8 cellular contexts compared by ENCODE assay signal in the genomic region with DNA sequence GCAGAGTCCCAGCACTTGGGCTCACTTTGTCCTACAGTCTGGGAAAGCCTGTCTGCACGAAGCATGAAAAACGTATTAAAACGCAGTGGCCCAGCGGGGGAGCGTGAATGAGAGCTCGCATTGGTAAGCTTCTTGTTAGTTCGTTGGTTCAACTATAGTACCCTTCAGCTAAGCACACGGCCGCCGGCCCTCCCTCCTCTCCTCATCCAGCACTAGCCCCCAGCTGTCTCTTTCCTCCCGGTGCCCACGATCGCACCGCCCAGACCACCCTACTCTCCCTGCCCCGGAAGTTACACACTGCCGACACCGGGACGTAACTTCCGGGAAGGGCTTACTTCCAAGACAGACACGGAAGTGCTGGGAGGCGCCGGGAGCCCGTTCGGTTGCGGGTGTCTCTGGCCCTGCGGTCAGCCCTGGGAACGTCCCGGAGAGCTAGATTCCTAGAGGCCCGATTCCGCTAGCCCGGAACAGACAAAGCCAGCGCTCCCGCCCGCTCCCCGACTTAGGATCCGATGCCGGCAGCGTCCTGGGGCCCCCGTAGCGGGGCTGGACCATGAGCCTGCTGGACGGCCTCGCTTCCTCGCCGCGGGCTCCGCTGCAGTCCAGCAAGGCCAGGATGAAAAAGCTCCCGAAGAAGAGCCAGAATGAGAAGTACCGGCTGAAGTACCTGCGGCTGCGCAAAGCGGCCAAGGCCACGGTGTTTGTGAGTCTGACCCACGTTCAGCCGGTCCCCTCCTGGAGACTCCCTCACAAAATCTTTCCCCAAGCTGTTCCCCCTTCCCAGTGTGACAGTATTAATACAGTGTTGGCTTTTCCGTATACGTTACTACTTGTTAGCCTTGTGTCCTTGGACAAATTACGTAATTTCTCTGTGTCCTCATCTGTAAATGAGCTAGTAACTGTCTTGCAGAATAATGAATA. TPM values are rescaled to one million over a fixed set of nuclear protein-coding genes. Genes with fewer than 3 reads are reported as not detected.
DNase-seq lines count a peak whose midpoint lies in the region; ATAC-seq and TF ChIP-seq lines count a peak whose summit lies in the region.

A gene with protein sequence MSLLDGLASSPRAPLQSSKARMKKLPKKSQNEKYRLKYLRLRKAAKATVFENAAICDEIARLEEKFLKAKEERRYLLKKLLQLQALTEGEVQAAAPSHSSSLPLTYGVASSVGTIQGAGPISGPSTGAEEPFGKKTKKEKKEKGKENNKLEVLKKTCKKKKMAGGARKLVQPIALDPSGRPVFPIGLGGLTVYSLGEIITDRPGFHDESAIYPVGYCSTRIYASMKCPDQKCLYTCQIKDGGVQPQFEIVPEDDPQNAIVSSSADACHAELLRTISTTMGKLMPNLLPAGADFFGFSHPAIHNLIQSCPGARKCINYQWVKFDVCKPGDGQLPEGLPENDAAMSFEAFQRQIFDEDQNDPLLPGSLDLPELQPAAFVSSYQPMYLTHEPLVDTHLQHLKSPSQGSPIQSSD (plus strand): TSS at position 334 of the 921 bp plus-strand sequence. CDS start 220 bp downstream, at position 554.

- H3K9me3 Mint-ChIP-seq in T-helper 1 cell treated with Interleukin-12 subunit alpha and Interleukin-12 subunit beta and Interleukin-4 antibody, amounts not matched to agents 30 μg/mL and 1 μg/mL, for 36 hours: no peaks in the 10 kb centered on the region
- H3K9me3 Mint-ChIP-seq in progenitor cell of endocrine pancreas (ENCODE audit: low read depth): no peaks in the 10 kb centered on the region

- H3K27ac Mint-ChIP-seq in T-helper 1 cell treated with Interleukin-12 subunit alpha and Interleukin-12 subunit beta and Interleukin-4 antibody, amounts not matched to agents 30 μg/mL and 1 μg/mL, for 36 hours: peak within 1 kb of the TSS; percentile 93
- peak within 1 kb of the TSS; percentile 97 for H3K27ac Mint-ChIP-seq in progenitor cell of endocrine pancreas

- peaks cover 24% of the 10 kb centered on the region for H3K36me3 Mint-ChIP-seq in T-helper 1 cell treated with Interleukin-12 subunit alpha and Interleukin-12 subunit beta and Interleukin-4 antibody, amounts not matched to agents 30 μg/mL and 1 μg/mL, for 36 hours (ENCODE audit: low read depth)
- H3K36me3 Mint-ChIP-seq in progenitor cell of endocrine pancreas (ENCODE audit: insufficient read depth): peaks cover 9% of the 10 kb centered on the region

- TF ChIP-seq CTCF in GM13977 (IDR thresholded peaks at IDR 0.05; ENCODE audit: extremely low read depth, insufficient read depth, missing control alignments) (no peak), progenitor cell of endocrine pancreas (IDR thresholded peaks at IDR 0.05; ENCODE audit: unreplicated experiment) (no peak), upper lobe of right lung (IDR thresholded peaks at IDR 0.05) (no peak)

- H3K9me3 ChIP-seq in upper lobe of right lung: no peaks in the 10 kb centered on the region

- peak within 1 kb of the TSS; percentile 96 for H3K27ac ChIP-seq in upper lobe of right lung

- DNase-seq in GM13977 (ENCODE audit: low spot score) (peak; percentile 88), NCI-H1694 (lab: John Stamatoyannopoulos, UW) (peak; percentile 43), amniotic stem cell (lab: John Stamatoyannopoulos, UW) (peak; percentile 71), left cardiac atrium (peak; percentile 93), progenitor cell of endocrine pancreas (ENCODE audit: low spot score, unreplicated experiment) (peak; percentile 57), upper lobe of right lung (peak; percentile 94)

- peaks cover 29% of the 10 kb centered on the region for H3K36me3 ChIP-seq in upper lobe of right lung

- peak within 1 kb of the TSS; percentile 92 for H3K4me3 ChIP-seq in upper lobe of right lung

- ATAC-seq in HG02870 (IDR thresholded peaks at IDR 0.05; ENCODE audit: unreplicated experiment): peak; percentile 98
- peak; percentile 99 for ATAC-seq in left cardiac atrium
- ATAC-seq in upper lobe of right lung: peak; percentile 98

- no peaks in the 10 kb centered on the region for H3K27me3 ChIP-seq in upper lobe of right lung

- in situ Hi-C loops in GM13977 (cut with MboI; ENCODE audit: low pct_unique_long_range_greater_than_20kb, low sequenced_read_pairs, unreplicated experiment): no loop called here

- peak within 1 kb of the TSS; percentile 97 for H3K4me3 Mint-ChIP-seq in T-helper 1 cell treated with Interleukin-12 subunit alpha and Interleukin-12 subunit beta and Interleukin-4 antibody, amounts not matched to agents 30 μg/mL and 1 μg/mL, for 36 hours
- H3K4me3 Mint-ChIP-seq in progenitor cell of endocrine pancreas (ENCODE audit: low read depth): peak within 1 kb of the TSS; percentile 91

- peaks cover 12% of the 10 kb centered on the region for H3K27me3 Mint-ChIP-seq in T-helper 1 cell treated with Interleukin-12 subunit alpha and Interleukin-12 subunit beta and Interleukin-4 antibody, amounts not matched to agents 30 μg/mL and 1 μg/mL, for 36 hours (ENCODE audit: low read depth)
- H3K27me3 Mint-ChIP-seq in progenitor cell of endocrine pancreas: no peaks in the 10 kb centered on the region

- intact Hi-C loops in left cardiac atrium (cut with DNase I) (no loop called here), upper lobe of right lung (cut with DNase I) (no loop called here)

- H3K4me1 Mint-ChIP-seq in T-helper 1 cell treated with Interleukin-12 subunit alpha and Interleukin-12 subunit beta and Interleukin-4 antibody, amounts not matched to agents 30 μg/mL and 1 μg/mL, for 36 hours (ENCODE audit: low read depth): peaks cover 20% of the 10 kb centered on the region
- H3K4me1 Mint-ChIP-seq in progenitor cell of endocrine pancreas (ENCODE audit: low read depth): peaks cover 27% of the 10 kb centered on the region

- H3K4me1 ChIP-seq in upper lobe of right lung: peaks cover 22% of the 10 kb centered on the region

RNA-seq across cellular contexts. Expression of the gene that starts here (rescaled TPM):
- total RNA-seq in left cardiac atrium (10 to 100 TPM; 22.4 to 23.1 TPM), progenitor cell of endocrine pancreas (31.1 and 33.3 TPM in 2 replicates), upper lobe of right lung (44.9 TPM)

Comparison
In these comparisons a context has a peak if more than half of its experiments do, and no peak if none do; other contexts are left out.
1. Peak in every context shown above with its lines: DNase-seq, ATAC-seq, H3K4me3 ChIP-seq and H3K27ac ChIP-seq.
2. DNase-seq: peak in every context shown above with its lines; median percentile 94 in upper lobe of right lung; 93 in left cardiac atrium; 88 in GM13977; 71 in amniotic stem cell; 57 in progenitor cell of endocrine pancreas; 43 in NCI-H1694.